ENCODE assay signal across 28 cellular contexts in the genomic region with DNA sequence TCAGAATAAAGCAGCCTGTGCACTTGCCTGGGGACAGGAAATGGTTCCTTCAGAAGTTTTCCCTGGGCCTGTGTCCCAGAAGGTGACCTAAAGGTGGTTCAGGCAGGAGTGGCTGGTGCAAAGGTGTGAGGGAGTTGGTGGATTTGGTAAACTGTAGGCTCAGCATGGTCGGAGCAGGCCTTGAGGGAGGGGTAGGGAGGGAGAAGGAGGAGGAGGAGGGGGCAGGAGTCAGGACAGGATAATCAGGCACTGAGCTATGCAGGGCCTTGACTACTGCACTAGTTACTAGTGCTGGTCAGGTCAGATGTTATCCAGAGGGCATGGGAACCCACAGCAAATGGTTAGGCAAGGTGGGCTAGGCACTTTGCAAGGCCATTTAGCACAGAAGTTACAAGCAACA. TPM values are rescaled to one million over a fixed set of nuclear protein-coding genes. Genes with fewer than 3 reads are reported as not detected.
"Had no signal": no experiment of that assay in that cellular context is flagged by ENCODE, and none has a peak within 500 bp of the region (broad histone marks: within the 10 kb centered on the region; RNA-seq: fewer than 3 reads in every experiment).

No MANE protein-coding gene starts in this region.

- H3K9me3 ChIP-seq: lower lobe of right lung, mucosa of descending colon, prostate gland, right atrium auricular region, stomach, testis, tibial artery, upper lobe of left lung had no signal

- H3K4me1 Mint-ChIP-seq: immature natural killer cell, naive B cell, neural crest cell had no signal

- DNase-seq: dermis blood vessel endothelial cell; effector memory CD4-positive, alpha-beta T cell; erythroblast; hypothalamus; immature natural killer cell; left ventricle myocardium superior; lower lobe of right lung; mucosa of descending colon; naive B cell; stimulated activated CD4-positive, alpha-beta T cell treated with anti-CD3 and anti-CD28 coated beads, Interleukin-12 subunit alpha, Interleukin-12 subunit beta, amount 100 ng/mL, for 4 hours; stimulated activated CD4-positive, alpha-beta T cell treated with anti-CD3 and anti-CD28 coated beads, Interleukin-1b, Interleukin-23, amount 100 ng/mL, for 48 hours; stimulated activated CD4-positive, alpha-beta T cell treated with anti-CD3 and anti-CD28 coated beads, Interleukin-4, amount 100 ng/mL, for 1 hour; stimulated activated CD8-positive, alpha-beta memory T cell treated with anti-CD3 and anti-CD28 coated beads, Interleukin-4, amount 100 ng/mL, for 48 hours; stimulated activated naive CD4-positive, alpha-beta T cell treated with Interleukin-2 at 50 U/mL for 16 hours; stomach; testis; tibial artery; upper lobe of left lung had no signal

- H3K36me3 Mint-ChIP-seq: immature natural killer cell; mesothelial cell of epicardium; naive B cell; natural killer cell treated with Interleukin-12 subunit alpha and Interleukin-12 subunit beta and Interleukin-15 and Interleukin-18, amount 100 ng/mL, for 72 hours had no signal

- H3K27ac ChIP-seq: coronary artery, lower lobe of right lung, parathyroid adenoma, prostate gland, right atrium auricular region, stomach, testis, tibial artery, upper lobe of left lung had no signal

- H3K4me1 ChIP-seq: lower lobe of right lung, parathyroid adenoma, prostate gland, right atrium auricular region, testis, tibial artery had no signal

- H2AFZ ChIP-seq: parathyroid adenoma had no signal

- ATAC-seq: left ventricle myocardium superior, lower lobe of right lung, mucosa of descending colon, sciatic nerve had no signal

- H3K4me3 ChIP-seq: coronary artery, lower lobe of right lung, mucosa of descending colon, prostate gland, right atrium auricular region, smooth muscle cell, stomach, testis, tibial artery, upper lobe of left lung had no signal

- H3K4me3 Mint-ChIP-seq: immature natural killer cell; mesothelial cell of epicardium; naive B cell; natural killer cell treated with Interleukin-12 subunit alpha and Interleukin-12 subunit beta and Interleukin-15 and Interleukin-18, amount 100 ng/mL, for 72 hours; neural crest cell had no signal

- H3K4me2 ChIP-seq: smooth muscle cell had no signal

- H3K9ac ChIP-seq: parathyroid adenoma had no signal

- H3K27me3 ChIP-seq: right atrium auricular region, stomach, testis, tibial artery, upper lobe of left lung had no signal

- H3K36me3 ChIP-seq: lower lobe of right lung, prostate gland, right atrium auricular region, stomach, tibial artery, upper lobe of left lung had no signal

- H3K9me3 Mint-ChIP-seq: mesothelial cell of epicardium; natural killer cell treated with Interleukin-12 subunit alpha and Interleukin-12 subunit beta and Interleukin-15 and Interleukin-18, amount 100 ng/mL, for 72 hours; neural crest cell had no signal

- H3K27ac Mint-ChIP-seq: immature natural killer cell; mesothelial cell of epicardium; naive B cell; natural killer cell treated with Interleukin-12 subunit alpha and Interleukin-12 subunit beta and Interleukin-15 and Interleukin-18, amount 100 ng/mL, for 72 hours had no signal

RNA-seq across cellular contexts. Expression of a gene that starts 21.3 kb away (rescaled TPM):
- total RNA-seq: dermis blood vessel endothelial cell; left ventricle myocardium superior; natural killer cell treated with Interleukin-12 subunit alpha and Interleukin-12 subunit beta and Interleukin-15 and Interleukin-18, amount 100 ng/mL, for 72 hours; neural crest cell; sciatic nerve; subcutaneous adipose tissue had no signal
- polyA plus RNA-seq: immature natural killer cell had no signal
